ENCODE assay signal across 19 cellular contexts in genomic region chr17:54353789-54354525, GRCh38.
DNase-seq lines count a peak whose midpoint lies in the region; ATAC-seq, FAIRE-seq and TF ChIP-seq lines count a peak whose summit lies in the region.
"Had no signal": no experiment of that assay in that cellular context is flagged by ENCODE, and none has a peak within 500 bp of the region (broad histone marks: within the 10 kb centered on the region; RNA-seq: fewer than 3 reads in every experiment).

No MANE protein-coding gene starts in this region.

- H4K20me1 ChIP-seq in HepG2 (ENCODE audit: insufficient read depth, low read length): no peaks in the 10 kb centered on the region
- H4K20me1 ChIP-seq: BLaER1 treated with 17β-estradiol and CSF1 and Interleukin-3, amounts not matched to agents 10 nM and 100 nM had no signal

- CTCF ChIA-PET in HepG2 (lab: Yijun Ruan, JAX; ENCODE audit: low intra/inter-chr PET ratio, low total read pairs): no interaction called here

- no TSS peak for BruUV-seq in HepG2 (replicated peaks; lab: Mats Ljungman, UMichigan)

- no peak overlapping the region for H2AFZ ChIP-seq in HepG2 (ENCODE audit: low read length)

- 7% methylated on average over 11 of the region's 11 CpGs for WGBS in HepG2 (ENCODE audit: low lambda C conversion rate)
- 74% methylated on average over 11 of the region's 11 CpGs for WGBS in right lobe of liver (ENCODE audit: insufficient coverage, low coverage, low lambda C conversion rate, missing lambda C conversion rate)

- no peaks in the 10 kb centered on the region for H3K4me1 ChIP-seq in HepG2 (ENCODE audit: insufficient read depth, low read length)
- H3K4me1 ChIP-seq in right lobe of liver: no peaks in the 10 kb centered on the region
- H3K4me1 ChIP-seq: BLaER1 treated with 17β-estradiol and CSF1 and Interleukin-3, amounts not matched to agents 10 nM and 100 nM had no signal

- no peak for DNase-seq in HepG2 (ENCODE audit: low spot score)
- DNase-seq in right lobe of liver: no peak
- peak; percentile 2 for DNase-seq in Jurkat, Clone E6-1 (ENCODE audit: low read depth, low spot score)
- DNase-seq in OCI-M1 (lab: John Stamatoyannopoulos, UW): peak; percentile 32
- no peak for DNase-seq in NCI-H774 (lab: John Stamatoyannopoulos, UW)
- no peak for DNase-seq in GF-D8 (lab: John Stamatoyannopoulos, UW)
- no peak for DNase-seq in activated T-cell treated with anti-CD3 and anti-CD28 coated beads, Interleukin-2, amount 50 U/mL, for 1 hour
- DNase-seq: DMS79, NCI-H1417 treated with DMSO at 0.1 percent for 48 hours, NCI-H1930, NCI-H226, NCI-H524 treated with DMSO at 0.1 percent for 48 hours, SIG-M5, T-helper 1 cell, T-helper 9 cell had no signal

- TF ChIP-seq RAD21 in HepG2 (CRISPR knock-in tag; IDR thresholded peaks at IDR 0.05): no peak

- TF ChIP-seq POLR2A in HepG2 (IDR thresholded peaks at IDR 0.05; ENCODE audit: insufficient read depth in 1 of 2, low read depth in 2 of 2, low read length in 2 of 2): no peak
- TF ChIP-seq POLR2A in right lobe of liver (IDR thresholded peaks at IDR 0.05): no peak

- H3K27me3 ChIP-seq in HepG2 (ENCODE audit: control insufficient read depth in 1 of 2, insufficient read depth in 2 of 2, low read length in 2 of 2) (no peaks in the 10 kb centered on the region), right lobe of liver (no peaks in the 10 kb centered on the region)
- H3K27me3 ChIP-seq: BLaER1 treated with 17β-estradiol and CSF1 and Interleukin-3, amounts not matched to agents 10 nM and 100 nM had no signal

- H3K36me3 ChIP-seq in HepG2 (replicated peaks in 1 of 2; ENCODE audit: control insufficient read depth in 1 of 2, insufficient read depth in 2 of 2, low read length in 2 of 2): no peaks in the 10 kb centered on the region
- no peaks in the 10 kb centered on the region for H3K36me3 ChIP-seq in right lobe of liver
- H3K36me3 ChIP-seq: BLaER1 treated with 17β-estradiol and CSF1 and Interleukin-3, amounts not matched to agents 10 nM and 100 nM had no signal

- no peak overlapping the region for H3K9ac ChIP-seq in HepG2 (ENCODE audit: insufficient read depth, low read depth, low read length)
- H3K9ac ChIP-seq: BLaER1 treated with 17β-estradiol and CSF1 and Interleukin-3, amounts not matched to agents 10 nM and 100 nM had no signal

- POLR2A ChIA-PET in HepG2 (lab: Yijun Ruan, JAX): no interaction called here

- ATAC-seq in HepG2 (no peak), right lobe of liver (no peak), GM18502 (IDR thresholded peaks at IDR 0.05; ENCODE audit: poor library complexity, unreplicated experiment) (no peak)

- in situ Hi-C loops in HepG2 (cut with HindIII; ENCODE audit: extremely low pct_ligation_motif_present, low pct_unique_long_range_greater_than_20kb): no loop called here

- no peak for FAIRE-seq in HepG2 (lab: Jason Lieb, UNC)
- FAIRE-seq: GM19239, H1 had no signal

- TF ChIP-seq EP300 in HepG2 (IDR thresholded peaks at IDR 0.05; ENCODE audit: low read depth in 2 of 2, low read length in 2 of 2): no peak
- TF ChIP-seq EP300 in HepG2 (CRISPR knock-in tag; IDR thresholded peaks at IDR 0.05; ENCODE audit: borderline replicate concordance): no peak

- H3K4me3 ChIP-seq in HepG2 (replicated peaks in 1 of 3; ENCODE audit: insufficient read depth in 1 of 3, low read depth in 2 of 3, low read length in 3 of 3): peak overlapping the region in 1 of 3 experiments; percentile 28; a peak in 1 of 6 replicates
- H3K4me3 ChIP-seq in right lobe of liver: no peak overlapping the region
- H3K4me3 ChIP-seq in Jurkat, Clone E6-1 (ENCODE audit: low read length): no peak overlapping the region
- H3K4me3 ChIP-seq: BLaER1 treated with 17β-estradiol and CSF1 and Interleukin-3, amounts not matched to agents 10 nM and 100 nM had no signal

- H3K27ac ChIP-seq in HepG2 (ENCODE audit: extremely low read length, insufficient read depth, low read length) (no peak overlapping the region), right lobe of liver (no peak overlapping the region)
- H3K27ac ChIP-seq: BLaER1 treated with 17β-estradiol and CSF1 and Interleukin-3, amounts not matched to agents 10 nM and 100 nM had no signal

- H3K9me3 ChIP-seq in HepG2 (ENCODE audit: low read length): peaks cover 59% of the 10 kb centered on the region
- H3K9me3 ChIP-seq in right lobe of liver: no peaks in the 10 kb centered on the region

- peak overlapping the region; percentile 29; the same call in 1 of the 2 replicates for H3K4me2 ChIP-seq in HepG2 (ENCODE audit: low read depth, low read length)
- H3K4me2 ChIP-seq: BLaER1 treated with 17β-estradiol and CSF1 and Interleukin-3, amounts not matched to agents 10 nM and 100 nM had no signal

- H3K79me2 ChIP-seq in HepG2 (ENCODE audit: insufficient read depth, low read length): no peaks in the 10 kb centered on the region

- intact Hi-C loops in HepG2 (cut with micrococcal nuclease; ENCODE audit: unreplicated experiment) (no loop called here), right lobe of liver (cut with DNase I) (no loop called here)

- TF ChIP-seq CTCF in HepG2 (CRISPR knock-in tag; IDR thresholded peaks at IDR 0.05) (no peak), right lobe of liver (IDR thresholded peaks at IDR 0.05) (no peak)

TF ChIP-seq in HepG2, 621 proteins besides CTCF, POLR2A, EP300 and RAD21:
- TF ChIP-seq HOXD1 (CRISPR knock-in tag; IDR thresholded peaks at IDR 0.05) (no peak), ZNF549 (CRISPR knock-in tag; IDR thresholded peaks at IDR 0.05) (no peak), ZNF766 (CRISPR knock-in tag; IDR thresholded peaks at IDR 0.05; ENCODE audit: borderline replicate concordance) (no peak), KLF15 (CRISPR knock-in tag; IDR thresholded peaks at IDR 0.05; ENCODE audit: borderline replicate concordance) (no peak), KDM6A (CRISPR knock-in tag; IDR thresholded peaks at IDR 0.05; ENCODE audit: low read depth) (no peak), ZFAT (CRISPR knock-in tag; conservative IDR thresholded peaks at IDR 0.05) (no peak), ZNF879 (CRISPR knock-in tag; IDR thresholded peaks at IDR 0.05) (no peak), NFKB2 (CRISPR knock-in tag; IDR thresholded peaks at IDR 0.05; ENCODE audit: borderline replicate concordance) (no peak), ZNF547 (CRISPR knock-in tag; IDR thresholded peaks at IDR 0.05) (no peak), RXRB (CRISPR knock-in tag; IDR thresholded peaks at IDR 0.05; ENCODE audit: borderline replicate concordance) (no peak), GMEB1 (CRISPR knock-in tag; IDR thresholded peaks at IDR 0.05; ENCODE audit: borderline replicate concordance) (no peak), SMARCC2 (IDR thresholded peaks at IDR 0.05) (no peak), NFIB (CRISPR knock-in tag; IDR thresholded peaks at IDR 0.05; ENCODE audit: borderline replicate concordance) (no peak), ZBTB21 (CRISPR knock-in tag; IDR thresholded peaks at IDR 0.05) (no peak)

Comparison
In these comparisons a context has a peak if more than half of its experiments do, and no peak if none do; other contexts are left out.
1. DNase-seq: peak in Jurkat, Clone E6-1 (single experiment) and OCI-M1 (single experiment); none in HepG2 (single experiment), right lobe of liver (0 of 3), NCI-H774 (single experiment), GF-D8 (single experiment) and activated T-cell treated with anti-CD3 and anti-CD28 coated beads, Interleukin-2, amount 50 U/mL, for 1 hour (single experiment).